ENCODE assay signal across 8 cellular contexts in the genomic region with DNA sequence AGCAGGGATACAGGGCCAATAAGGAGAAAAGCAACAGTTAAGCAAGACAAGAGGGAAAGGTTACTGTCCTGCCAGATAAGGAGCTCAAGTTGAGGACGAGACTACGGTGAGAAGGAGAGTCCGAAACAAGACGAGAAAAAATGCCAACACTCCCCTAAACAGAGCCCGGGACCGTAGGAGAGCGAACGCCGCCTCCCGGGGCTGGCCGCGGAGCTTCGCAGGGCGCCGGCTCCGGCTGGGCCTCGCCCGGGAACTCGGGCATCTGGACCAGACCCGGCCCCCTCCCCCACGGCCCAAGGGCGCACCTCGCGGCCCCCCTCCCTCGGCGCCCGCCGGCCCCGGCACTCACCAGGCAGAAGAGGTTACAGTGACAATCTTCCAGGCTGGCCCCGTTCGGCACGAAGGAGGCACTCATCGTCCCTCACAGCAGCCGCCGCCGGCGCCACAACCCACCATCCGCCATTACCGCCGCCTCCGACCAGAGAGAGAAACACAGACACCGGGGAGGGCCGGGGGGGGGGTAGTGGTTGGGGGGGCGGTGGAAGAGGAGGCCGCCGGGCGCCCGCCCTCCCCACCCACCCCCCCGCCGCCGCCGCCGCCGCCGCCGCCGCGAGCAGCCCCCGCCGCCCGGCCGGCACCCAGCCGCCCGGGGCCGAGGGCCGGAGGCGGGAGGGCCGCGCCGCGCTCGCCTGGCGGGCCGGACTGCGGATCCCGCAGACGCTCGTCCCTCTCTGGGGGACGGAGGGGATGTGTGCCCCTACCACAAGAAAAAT. TPM values are rescaled to one million over a fixed set of nuclear protein-coding genes. Genes with fewer than 3 reads are reported as not detected.
DNase-seq lines count a peak whose midpoint lies in the region; FAIRE-seq and TF ChIP-seq lines count a peak whose summit lies in the region.

A gene with protein sequence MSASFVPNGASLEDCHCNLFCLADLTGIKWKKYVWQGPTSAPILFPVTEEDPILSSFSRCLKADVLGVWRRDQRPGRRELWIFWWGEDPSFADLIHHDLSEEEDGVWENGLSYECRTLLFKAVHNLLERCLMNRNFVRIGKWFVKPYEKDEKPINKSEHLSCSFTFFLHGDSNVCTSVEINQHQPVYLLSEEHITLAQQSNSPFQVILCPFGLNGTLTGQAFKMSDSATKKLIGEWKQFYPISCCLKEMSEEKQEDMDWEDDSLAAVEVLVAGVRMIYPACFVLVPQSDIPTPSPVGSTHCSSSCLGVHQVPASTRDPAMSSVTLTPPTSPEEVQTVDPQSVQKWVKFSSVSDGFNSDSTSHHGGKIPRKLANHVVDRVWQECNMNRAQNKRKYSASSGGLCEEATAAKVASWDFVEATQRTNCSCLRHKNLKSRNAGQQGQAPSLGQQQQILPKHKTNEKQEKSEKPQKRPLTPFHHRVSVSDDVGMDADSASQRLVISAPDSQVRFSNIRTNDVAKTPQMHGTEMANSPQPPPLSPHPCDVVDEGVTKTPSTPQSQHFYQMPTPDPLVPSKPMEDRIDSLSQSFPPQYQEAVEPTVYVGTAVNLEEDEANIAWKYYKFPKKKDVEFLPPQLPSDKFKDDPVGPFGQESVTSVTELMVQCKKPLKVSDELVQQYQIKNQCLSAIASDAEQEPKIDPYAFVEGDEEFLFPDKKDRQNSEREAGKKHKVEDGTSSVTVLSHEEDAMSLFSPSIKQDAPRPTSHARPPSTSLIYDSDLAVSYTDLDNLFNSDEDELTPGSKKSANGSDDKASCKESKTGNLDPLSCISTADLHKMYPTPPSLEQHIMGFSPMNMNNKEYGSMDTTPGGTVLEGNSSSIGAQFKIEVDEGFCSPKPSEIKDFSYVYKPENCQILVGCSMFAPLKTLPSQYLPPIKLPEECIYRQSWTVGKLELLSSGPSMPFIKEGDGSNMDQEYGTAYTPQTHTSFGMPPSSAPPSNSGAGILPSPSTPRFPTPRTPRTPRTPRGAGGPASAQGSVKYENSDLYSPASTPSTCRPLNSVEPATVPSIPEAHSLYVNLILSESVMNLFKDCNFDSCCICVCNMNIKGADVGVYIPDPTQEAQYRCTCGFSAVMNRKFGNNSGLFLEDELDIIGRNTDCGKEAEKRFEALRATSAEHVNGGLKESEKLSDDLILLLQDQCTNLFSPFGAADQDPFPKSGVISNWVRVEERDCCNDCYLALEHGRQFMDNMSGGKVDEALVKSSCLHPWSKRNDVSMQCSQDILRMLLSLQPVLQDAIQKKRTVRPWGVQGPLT (N-terminal part only) (minus strand): TSS at position 488 of the 773 bp plus-strand sequence. CDS start 73 bp downstream, at position 415.

- H3K9me3 ChIP-seq in right atrium auricular region = no peaks in the 10 kb centered on the region
- no peaks in the 10 kb centered on the region for H3K9me3 ChIP-seq in uterus

- peak; percentile 33 for FAIRE-seq in HTR-8/SVneo (lab: Jason Lieb, UNC)

- peak; percentile 62 for DNase-seq in NK-92 treated with Interleukin-12 subunit alpha and Interleukin-12 subunit beta, amount 100 ng/mL, for 24 hours (lab: John Stamatoyannopoulos, UW)
- DNase-seq in NK-92 (lab: John Stamatoyannopoulos, UW; ENCODE audit: unreplicated experiment) = no peak
- peak; percentile 53 for DNase-seq in HTR-8/SVneo (ENCODE audit: insufficient read length, low spot score)
- DNase-seq in right atrium auricular region (ENCODE audit: low spot score) = peak; percentile 65
- no peak for DNase-seq in pulmonary artery endothelial cell (ENCODE audit: low read depth, low spot score)
- DNase-seq in uterus = peak; percentile 46 to 56

- H3K36me3 ChIP-seq in right atrium auricular region (peaks cover 8% of the 10 kb centered on the region), uterus (no peaks in the 10 kb centered on the region)

- TF ChIP-seq POLR2A in uterus (IDR thresholded peaks at IDR 0.05) = no peak

- no peaks in the 10 kb centered on the region for H3K27me3 ChIP-seq in right atrium auricular region
- H3K27me3 ChIP-seq in uterus = no peaks in the 10 kb centered on the region

- TF ChIP-seq CTCF in right atrium auricular region (IDR thresholded peaks at IDR 0.05) (no peak), uterus (IDR thresholded peaks at IDR 0.05) (no peak)

- peak within 1 kb of the TSS; percentile 96 for H3K27ac ChIP-seq in angular gyrus (ENCODE audit: low read depth, low read length)
- H3K27ac ChIP-seq in right atrium auricular region = peak within 1 kb of the TSS; percentile 100
- H3K27ac ChIP-seq in uterus = peak within 1 kb of the TSS; percentile 95 to 99

- intact Hi-C loops in T-helper 2 cell treated with Interferon-gamma antibody and Interleukin-4, amounts not matched to agents 100 ng/mL and 5 ng/mL, for 36 hours (cut with micrococcal nuclease) = loop anchor here (1.0 kb wide), 2 partner anchors 44 to 138 kb away; a partner anchor contains a TSS
- intact Hi-C loops in uterus (cut with DNase I; ENCODE audit: low total_unique reads) = no loop called here

- peak within 1 kb of the TSS; percentile 87 to 99 for H3K4me3 ChIP-seq in right atrium auricular region
- peak within 1 kb of the TSS; percentile 81 to 96 for H3K4me3 ChIP-seq in uterus

- H3K4me1 ChIP-seq in right atrium auricular region = peaks cover 0 to 38% of the 10 kb centered on the region in 2 donors
- peaks cover 4 to 7% of the 10 kb centered on the region in 2 donors for H3K4me1 ChIP-seq in uterus

RNA-seq across cellular contexts. Expression of the gene that starts here (rescaled TPM):
- 60.7 and 62.4 TPM in 2 replicates for total RNA-seq in T-helper 2 cell treated with Interferon-gamma antibody and Interleukin-4, amounts not matched to agents 100 ng/mL and 5 ng/mL, for 36 hours
- total RNA-seq in right atrium auricular region = 10 to 100 TPM; 33.2 to 42.4 TPM
- 33.6 and 46.8 TPM in 2 replicates for total RNA-seq in pulmonary artery endothelial cell
- 100 to 1,000 TPM in 2 of 4 donors, 10 to 100 TPM in 2; 22.8 to 114 (median 86.3) TPM for total RNA-seq in uterus

Comparison
In these comparisons a context has a peak if more than half of its experiments do, and no peak if none do; other contexts are left out.
1. DNase-seq: peak in NK-92 treated with Interleukin-12 subunit alpha and Interleukin-12 subunit beta, amount 100 ng/mL, for 24 hours (single experiment), HTR-8/SVneo (single experiment), right atrium auricular region (single experiment) and uterus (2 of 2); none in NK-92 (single experiment) and pulmonary artery endothelial cell (single experiment).
2. Peak in every context shown above with its lines, with median percentiles within 50 percentile points of each other: H3K27ac ChIP-seq.